20 cellular contexts compared by ENCODE assay signal in genomic region chr21:35120631-35121180, GRCh38.
DNase-seq lines count a peak whose midpoint lies in the region; ATAC-seq, FAIRE-seq and TF ChIP-seq lines count a peak whose summit lies in the region.
"Had no signal": no experiment of that assay in that cellular context is flagged by ENCODE, and none has a peak within 500 bp of the region (broad histone marks: within the 10 kb centered on the region; RNA-seq: fewer than 3 reads in every experiment).

No MANE protein-coding gene starts in this region.

- no peaks in the 10 kb centered on the region for H3K23me2 ChIP-seq in H1 (ENCODE audit: low read depth, low read length)

- H2BK12ac ChIP-seq in H1 (ENCODE audit: low read depth, low read length): no peak overlapping the region

- no peak overlapping the region; a peak in 1 of 4 replicates for H4K8ac ChIP-seq in IMR-90 (ENCODE audit: low read depth in 2 of 2, low read length in 2 of 2)
- no peak overlapping the region for H4K8ac ChIP-seq in H1 (ENCODE audit: extremely low read depth, insufficient read depth, low read length)

- H3K9me3 ChIP-seq in IMR-90 (ENCODE audit: control insufficient read depth, insufficient read depth, low read length) (no peaks in the 10 kb centered on the region), H1 (ENCODE audit: insufficient read depth in 2 of 2, low read depth in 1 of 2, low read length in 1 of 2) (no peaks in the 10 kb centered on the region)
- H3K9me3 ChIP-seq: lower lobe of right lung, right lobe of liver, tibial artery had no signal

- no peak for ATAC-seq in IMR-90 (ENCODE audit: low read depth)
- no peak for ATAC-seq in natural killer cell
- ATAC-seq in stimulated activated effector memory CD8-positive, alpha-beta T cell treated with anti-CD3 and anti-CD28 coated beads, Interleukin-12 subunit alpha, Interleukin-12 subunit beta, amount 100 ng/mL, for 72 hours: no peak
- ATAC-seq: activated CD4-positive, alpha-beta T cell treated with anti-CD3 and anti-CD28 coated beads for 36 hours; CD8-positive, alpha-beta T cell; lower lobe of right lung; right lobe of liver had no signal

- H3K18ac ChIP-seq in IMR-90 (ENCODE audit: low read depth, low read length) (no peak overlapping the region), H1 (ENCODE audit: extremely low read depth, low read length) (no peak overlapping the region)

- no peak for TF ChIP-seq POLR2A in IMR-90 (IDR thresholded peaks at IDR 0.05; ENCODE audit: low read depth, low read length)
- TF ChIP-seq POLR2A in H1 (IDR thresholded peaks at IDR 0.05; ENCODE audit: control extremely low read depth in 1 of 2, low read depth in 2 of 2, low read length in 2 of 2): no peak

- 0 out of 2 replicates have a peak, but pooled peaks cover 9% of the 10 kb centered on the region for H3K9me1 ChIP-seq in IMR-90 (ENCODE audit: insufficient read depth, low read length)

- H3K56ac ChIP-seq in IMR-90 (ENCODE audit: extremely low read depth, insufficient read depth, low read length) (no peak overlapping the region), H1 (replicated peaks; ENCODE audit: insufficient read length, low read depth, low read length) (no peak overlapping the region)

- peaks cover 17% of the 10 kb centered on the region for H3K36me3 Mint-ChIP-seq in natural killer cell
- no peaks in the 10 kb centered on the region for H3K36me3 Mint-ChIP-seq in stimulated activated effector memory CD8-positive, alpha-beta T cell treated with anti-CD3 and anti-CD28 coated beads, Interleukin-12 subunit alpha, Interleukin-12 subunit beta, amount 100 ng/mL, for 72 hours
- H3K36me3 Mint-ChIP-seq: CD8-positive, alpha-beta T cell had no signal

- H4K5ac ChIP-seq in IMR-90 (ENCODE audit: low read depth, low read length): no peak overlapping the region
- no peak overlapping the region for H4K5ac ChIP-seq in H1 (ENCODE audit: insufficient read length, low read depth, low read length)

- H3K4ac ChIP-seq in IMR-90 (ENCODE audit: low read depth, low read length) (peak overlapping the region; percentile 58; the same call in 1 of the 2 replicates), H1 (replicated peaks; ENCODE audit: insufficient read length, low read depth, low read length) (no peak overlapping the region)

- H3K4me1 ChIP-seq in IMR-90 (ENCODE audit: control insufficient read depth, insufficient read depth, low read length) (peaks cover 1% of the 10 kb centered on the region; the same call in 1 of the 2 replicates), H1 (replicated peaks in 1 of 4; ENCODE audit: control insufficient read depth in 3 of 4, insufficient read depth in 4 of 4, low read length in 3 of 4) (no peaks in the 10 kb centered on the region)
- H3K4me1 ChIP-seq: lower lobe of right lung, right lobe of liver, tibial artery had no signal

- no peaks in the 10 kb centered on the region for H3K79me2 ChIP-seq in H1 (ENCODE audit: control insufficient read depth in 1 of 2, insufficient read depth in 2 of 2, low read length in 2 of 2)

- DNase-seq in DMS53 (lab: John Stamatoyannopoulos, UW) (peak; percentile 70), IMR-90 (no peak), NCI-H345 (lab: John Stamatoyannopoulos, UW) (peak; percentile 91), H1 (ENCODE audit: low read depth in 1 of 2, low spot score in 2 of 2) (no peak), natural killer cell (no peak)
- DNase-seq in activated CD4-positive, alpha-beta T cell treated with anti-CD3 and anti-CD28 coated beads for 4 hours: no peak
- DNase-seq in stimulated activated effector memory CD8-positive, alpha-beta T cell treated with anti-CD3 and anti-CD28 coated beads, Interleukin-12 subunit alpha, Interleukin-12 subunit beta, amount 100 ng/mL, for 72 hours (ENCODE audit: low spot score in 2 of 2): no peak
- DNase-seq: activated CD4-positive, alpha-beta T cell treated with anti-CD3 and anti-CD28 coated beads for 36 hours; CD8-positive, alpha-beta T cell; EL; Kasumi-1; lower lobe of right lung; NCI-H2081; NK-92 treated with Interleukin-12 subunit alpha and Interleukin-12 subunit beta, amount 100 ng/mL, for 24 hours; right lobe of liver; stimulated activated naive CD4-positive, alpha-beta T cell; tibial artery had no signal

- no peaks in the 10 kb centered on the region for H3K36me3 ChIP-seq in IMR-90 (ENCODE audit: control insufficient read depth, insufficient read depth, low read length)
- H3K36me3 ChIP-seq in H1 (ENCODE audit: control insufficient read depth in 2 of 4, insufficient read depth in 4 of 4, low read length in 3 of 4): no peaks in the 10 kb centered on the region
- H3K36me3 ChIP-seq: lower lobe of right lung, right lobe of liver, tibial artery had no signal

- no peak overlapping the region for H3K4me3 Mint-ChIP-seq in natural killer cell
- H3K4me3 Mint-ChIP-seq in stimulated activated effector memory CD8-positive, alpha-beta T cell treated with anti-CD3 and anti-CD28 coated beads, Interleukin-12 subunit alpha, Interleukin-12 subunit beta, amount 100 ng/mL, for 72 hours: no peak overlapping the region
- H3K4me3 Mint-ChIP-seq: activated CD4-positive, alpha-beta T cell treated with anti-CD3 and anti-CD28 coated beads for 36 hours; CD8-positive, alpha-beta T cell; dendritic cell treated with granulocyte-macrophage colony-stimulating factor and Interleukin-4, amounts not matched to agents 40 ng/mL and 50 ng/mL, for 4 days had no signal

- no peaks in the 10 kb centered on the region for H4K20me1 ChIP-seq in IMR-90 (ENCODE audit: insufficient read depth, low read length)
- H4K20me1 ChIP-seq in H1 (replicated peaks in 1 of 2; ENCODE audit: control insufficient read depth in 1 of 2, insufficient read depth in 2 of 2, low read length in 2 of 2): no peaks in the 10 kb centered on the region

- H3K14ac ChIP-seq in IMR-90 (replicated peaks; ENCODE audit: low read depth, low read length) (peak overlapping the region; percentile 59; the same call in 1 of the 2 replicates), H1 (ENCODE audit: insufficient read length) (no peak overlapping the region)

- H3K9ac ChIP-seq in IMR-90 (ENCODE audit: low read depth, low read length) (no peak overlapping the region), H1 (replicated peaks in 1 of 4; ENCODE audit: extremely low read depth in 1 of 4, low read depth in 3 of 4, low read length in 3 of 4) (no peak overlapping the region)

- H3K27me3 ChIP-seq in IMR-90 (ENCODE audit: control insufficient read depth, insufficient read depth, low read length) (no peaks in the 10 kb centered on the region), H1 (replicated peaks in 1 of 4; ENCODE audit: control insufficient read depth in 3 of 4, extremely low read depth in 1 of 4, insufficient read depth in 3 of 4, low read length in 3 of 4) (no peaks in the 10 kb centered on the region)
- H3K27me3 ChIP-seq: right lobe of liver had no signal

- no peak overlapping the region for H4K91ac ChIP-seq in IMR-90 (ENCODE audit: insufficient read depth, low read depth, low read length)
- no peak overlapping the region for H4K91ac ChIP-seq in H1 (replicated peaks; ENCODE audit: insufficient read length, low read length)

- in situ Hi-C loops in IMR-90 (cut with MboI; ENCODE audit: low sequenced_read_pairs): no loop called here

- no peak for TF ChIP-seq CTCF in IMR-90 (conservative IDR thresholded peaks at IDR 0.05; ENCODE audit: low read depth, low read length)
- peak in 2 of 3 experiments; percentile 11; a peak in 1 of 4 replicates for TF ChIP-seq CTCF in H1 (IDR thresholded peaks at IDR 0.05; ENCODE audit: control extremely low read depth in 1 of 3, insufficient read depth in 1 of 3, low read depth in 1 of 3, low read length in 3 of 3)
- TF ChIP-seq CTCF in natural killer cell (IDR thresholded peaks at IDR 0.05): no peak

- no peak overlapping the region for H2BK5ac ChIP-seq in IMR-90 (ENCODE audit: low read depth, low read length, poor library complexity, severe bottlenecking)
- no peak overlapping the region for H2BK5ac ChIP-seq in H1 (ENCODE audit: low read depth, low read length)

- H2AFZ ChIP-seq in IMR-90 (replicated peaks; ENCODE audit: low read length, poor library complexity) (peak overlapping the region; percentile 54), H1 (ENCODE audit: low read length) (no peak overlapping the region)

- no peak overlapping the region for H2AK9ac ChIP-seq in IMR-90 (replicated peaks; ENCODE audit: low read depth, low read length, poor library complexity)

- no peak overlapping the region for H3K23ac ChIP-seq in IMR-90 (ENCODE audit: low read depth, low read length)
- no peak overlapping the region for H3K23ac ChIP-seq in H1 (ENCODE audit: insufficient read length)

- peaks cover 0 to 5% of the 10 kb centered on the region in 2 donors for H3K9me3 Mint-ChIP-seq in natural killer cell
- H3K9me3 Mint-ChIP-seq in stimulated activated effector memory CD8-positive, alpha-beta T cell treated with anti-CD3 and anti-CD28 coated beads, Interleukin-12 subunit alpha, Interleukin-12 subunit beta, amount 100 ng/mL, for 72 hours: no peaks in the 10 kb centered on the region

- CTCF ChIA-PET in IMR-90 (lab: Yijun Ruan, JAX) (no interaction called here), H1 (lab: Charles Lee; ENCODE audit: partially characterized antibody) (interaction anchor here (0.6 to 2.5 kb wide), 7 partner anchors 10 to 231 kb away, joined by 3 to 7 read pairs (median 4); no protein-coding TSS in a partner anchor)

- POLR2A ChIA-PET in IMR-90 (lab: Charles Lee; ENCODE audit: unreplicated experiment): interaction anchor here (0.6 kb wide), 1 partner anchor 826 kb away, joined by 3 read pairs; no protein-coding TSS in a partner anchor
- POLR2A ChIA-PET in H1 (lab: Charles Lee; ENCODE audit: partially characterized antibody): no interaction called here

- no peak overlapping the region for H3K4me2 ChIP-seq in IMR-90 (ENCODE audit: low read depth, low read length)
- H3K4me2 ChIP-seq in H1 (ENCODE audit: insufficient read depth in 1 of 2, low read depth in 2 of 2, low read length in 2 of 2): no peak overlapping the region

- TF ChIP-seq RAD21 in IMR-90 (IDR thresholded peaks at IDR 0.05; ENCODE audit: low read length): no peak
- TF ChIP-seq RAD21 in H1 (IDR thresholded peaks at IDR 0.05 in 1 of 2, conservative IDR thresholded peaks at IDR 0.05 in 1 of 2; ENCODE audit: low read depth in 2 of 2, low read length in 2 of 2): peak in 1 of 2 experiments; percentile 44; a peak in 2 of 4 replicates

- intact Hi-C loops in IMR-90 (cut with micrococcal nuclease) (no loop called here), natural killer cell (cut with micrococcal nuclease) (no loop called here)

- no peaks in the 10 kb centered on the region for H3K4me1 Mint-ChIP-seq in natural killer cell
- H3K4me1 Mint-ChIP-seq in stimulated activated effector memory CD8-positive, alpha-beta T cell treated with anti-CD3 and anti-CD28 coated beads, Interleukin-12 subunit alpha, Interleukin-12 subunit beta, amount 100 ng/mL, for 72 hours: peaks cover 5% of the 10 kb centered on the region
- H3K4me1 Mint-ChIP-seq: activated CD4-positive, alpha-beta T cell treated with anti-CD3 and anti-CD28 coated beads for 36 hours had no signal

- BruUV-seq in IMR-90 (replicated peaks; lab: Mats Ljungman, UMichigan): no TSS peak

- no peak for FAIRE-seq in H1 (lab: Jason Lieb, UNC)
- FAIRE-seq: RCC 7860 had no signal

- no peaks in the 10 kb centered on the region for H3K79me1 ChIP-seq in IMR-90 (ENCODE audit: low read depth in 1 of 2, low read length in 2 of 2)
- H3K79me1 ChIP-seq in H1 (ENCODE audit: low read depth, low read length): no peaks in the 10 kb centered on the region

- H2BK15ac ChIP-seq in IMR-90 (ENCODE audit: low read depth, low read length) (no peak overlapping the region; the same call in 2 of the 3 replicates), H1 (ENCODE audit: low read length) (no peak overlapping the region)

- H3K4me3 ChIP-seq in IMR-90 (ENCODE audit: insufficient read depth, low read depth, low read length) (no peak overlapping the region), H1 (ENCODE audit: extremely low read depth in 1 of 4, insufficient read depth in 2 of 4, low read depth in 3 of 4, low read length in 4 of 4) (no peak overlapping the region)
- H3K4me3 ChIP-seq: lower lobe of right lung, right lobe of liver, tibial artery had no signal

- no CpG with 5 or more reads among the region's 4 CpGs for WGBS in IMR-90 (ENCODE audit: extremely low coverage in 2 of 2, insufficient read length in 1 of 2), 2 experiments
- 92% methylated on average over 4 of the region's 4 CpGs; no CpG with 5 or more reads in 1 of the 2 experiments for WGBS in H1 (ENCODE audit: extremely low coverage in 1 of 2, insufficient coverage in 1 of 2, insufficient read length in 1 of 2, insufficient replicate concordance in 2 of 2, low coverage in 1 of 2, low lambda C conversion rate in 2 of 2, missing lambda C conversion rate in 1 of 2), 2 experiments

- H2AK5ac ChIP-seq in IMR-90 (ENCODE audit: low read depth, low read length) (peak overlapping the region; percentile 48; the same call in 1 of the 2 replicates), H1 (ENCODE audit: low read depth, low read length) (no peak overlapping the region)

- H3K27me3 Mint-ChIP-seq in natural killer cell (ENCODE audit: low read depth in 2 of 2): peaks cover 19 to 31% of the 10 kb centered on the region in 2 donors
- H3K27me3 Mint-ChIP-seq: activated CD4-positive, alpha-beta T cell treated with anti-CD3 and anti-CD28 coated beads for 36 hours had no signal

- TF ChIP-seq EP300 in H1 (IDR thresholded peaks at IDR 0.05; ENCODE audit: borderline replicate concordance in 1 of 2, low read depth in 2 of 2, low read length in 2 of 2): no peak

- H3K27ac ChIP-seq in IMR-90 (ENCODE audit: insufficient read depth, low read length) (no peak overlapping the region), H1 (ENCODE audit: low read depth, low read length) (no peak overlapping the region)
- H3K27ac ChIP-seq: lower lobe of right lung, right lobe of liver, tibial artery had no signal

- no peak overlapping the region for H3K27ac Mint-ChIP-seq in natural killer cell
- no peak overlapping the region for H3K27ac Mint-ChIP-seq in stimulated activated effector memory CD8-positive, alpha-beta T cell treated with anti-CD3 and anti-CD28 coated beads, Interleukin-12 subunit alpha, Interleukin-12 subunit beta, amount 100 ng/mL, for 72 hours
- H3K27ac Mint-ChIP-seq: activated CD4-positive, alpha-beta T cell treated with anti-CD3 and anti-CD28 coated beads for 36 hours; activated T-helper 2 cell treated with anti-CD3 and anti-CD28 coated beads, Interferon-gamma antibody, Interleukin-2, Interleukin-4, amounts not matched to agents 10 μg/mL and 5 μg/mL and 100 μg/mL, durations not matched to agents 14 hours and 24 hours and 36 hours; CD8-positive, alpha-beta T cell; dendritic cell treated with granulocyte-macrophage colony-stimulating factor and Interleukin-4, amounts not matched to agents 40 ng/mL and 50 ng/mL, for 4 days had no signal

- H2BK20ac ChIP-seq in IMR-90 (ENCODE audit: low read depth, low read length) (peak overlapping the region; percentile 33), H1 (ENCODE audit: low read length) (no peak overlapping the region)

- H2BK120ac ChIP-seq in IMR-90 (ENCODE audit: low read depth, low read length): peak overlapping the region; percentile 74
- H2BK120ac ChIP-seq in H1 (replicated peaks; ENCODE audit: low read depth, low read length): no peak overlapping the region

- dilution Hi-C loops in IMR-90 (cut with HindIII; ENCODE audit: low sequenced_read_pairs, unreplicated experiment): no loop called here

Comparison
In these comparisons a context has a peak if more than half of its experiments do, and no peak if none do; other contexts are left out.
1. DNase-seq: peak in DMS53 (single experiment) and NCI-H345 (single experiment); none in IMR-90 (single experiment), H1 (0 of 2), natural killer cell (single experiment), activated CD4-positive, alpha-beta T cell treated with anti-CD3 and anti-CD28 coated beads for 4 hours (0 of 2) and stimulated activated effector memory CD8-positive, alpha-beta T cell treated with anti-CD3 and anti-CD28 coated beads, Interleukin-12 subunit alpha, Interleukin-12 subunit beta, amount 100 ng/mL, for 72 hours (0 of 2).
2. CTCF ChIP-seq: peak in H1 (2 of 3); none in IMR-90 (single experiment) and natural killer cell (single experiment).